16 cellular contexts compared by ENCODE assay signal in genomic region chr2:12270876-12271588, GRCh38.
DNase-seq lines count a peak whose midpoint lies in the region; ATAC-seq, FAIRE-seq and TF ChIP-seq lines count a peak whose summit lies in the region.
"Had no signal": no experiment of that assay in that cellular context is flagged by ENCODE, and none has a peak within 500 bp of the region (broad histone marks: within the 10 kb centered on the region; RNA-seq: fewer than 3 reads in every experiment).

No MANE protein-coding gene starts in this region.

- BruUV-seq in OCI-LY7 (replicated peaks; lab: Mats Ljungman, UMichigan) = no TSS peak

- TF ChIP-seq CTCF in OCI-LY7 (conservative IDR thresholded peaks at IDR 0.05; ENCODE audit: low read length) = no peak
- TF ChIP-seq CTCF in neural progenitor cell (IDR thresholded peaks at IDR 0.05) = no peak
- TF ChIP-seq CTCF in pancreas (IDR thresholded peaks at IDR 0.05) = no peak
- no peak for TF ChIP-seq CTCF in spleen (IDR thresholded peaks at IDR 0.05 in 8 of 11, conservative IDR thresholded peaks at IDR 0.05 in 3 of 11)

- no peaks in the 10 kb centered on the region for H3K36me3 ChIP-seq in OCI-LY7 (ENCODE audit: insufficient read depth, low read length)
- no peaks in the 10 kb centered on the region for H3K36me3 ChIP-seq in neural progenitor cell
- no peaks in the 10 kb centered on the region for H3K36me3 ChIP-seq in pancreas
- H3K36me3 ChIP-seq in spleen = no peaks in the 10 kb centered on the region

- H2AFZ ChIP-seq in OCI-LY7 (ENCODE audit: low read length) = peak overlapping the region; percentile 47; the same call in 1 of the 2 replicates
- H2AFZ ChIP-seq in neural progenitor cell (replicated peaks) = peak overlapping the region; percentile 17
- H2AFZ ChIP-seq: PC-9 had no signal

- H3K4me2 ChIP-seq in OCI-LY7 (ENCODE audit: low read length) (no peak overlapping the region), neural progenitor cell (no peak overlapping the region)
- H3K4me2 ChIP-seq: PC-9 had no signal

- intact Hi-C loops in OCI-LY7 (cut with micrococcal nuclease; ENCODE audit: unreplicated experiment) (no loop called here), pancreas (cut with DNase I) (no loop called here), spleen (cut with DNase I; ENCODE audit: low total_unique reads) (no loop called here)

- CTCF ChIA-PET in activated CD4-positive, alpha-beta T cell treated with anti-CD3 and anti-CD28 coated beads, Interleukin-2, amount 10 ng/mL, durations not matched to agents 7 days and 5 days (lab: Charles Lee) = interaction anchor here (0.5 kb wide), 1 partner anchor 36 kb away, joined by 4 read pairs; no protein-coding TSS in a partner anchor
- CTCF ChIA-PET in OCI-LY7 (lab: Charles Lee; ENCODE audit: unreplicated experiment) = no interaction called here

- no peak overlapping the region for H3K27ac ChIP-seq in OCI-LY7 (ENCODE audit: low read depth, low read length, poor library complexity, severe bottlenecking)
- no peak overlapping the region for H3K27ac ChIP-seq in neural progenitor cell
- H3K27ac ChIP-seq in pancreas = no peak overlapping the region
- peak overlapping the region in 2 of 8 donors; percentile 10 to 26 for H3K27ac ChIP-seq in spleen
- H3K27ac ChIP-seq: PC-9 had no signal

- ATAC-seq in HG02642 (IDR thresholded peaks at IDR 0.05; ENCODE audit: poor library complexity, unreplicated experiment) (peak; percentile 85), pancreas (no peak)
- ATAC-seq: HCT116, right cardiac atrium had no signal

- H3K9ac ChIP-seq in neural progenitor cell = no peak overlapping the region

- no peak for TF ChIP-seq POLR2A in spleen (IDR thresholded peaks at IDR 0.05)

- H3K4me3 ChIP-seq in OCI-LY7 (ENCODE audit: low read depth, low read length, poor library complexity, severe bottlenecking) (no peak overlapping the region), neural progenitor cell (no peak overlapping the region), pancreas (no peak overlapping the region), spleen (peak overlapping the region in 2 of 8 donors; percentile 6 to 26)
- H3K4me3 ChIP-seq: lung, PC-9 had no signal

- no peak for DNase-seq in activated CD4-positive, alpha-beta T cell treated with anti-CD3 and anti-CD28 coated beads, Interleukin-2, amount 10 ng/mL, durations not matched to agents 7 days and 5 days
- no peak for DNase-seq in activated CD4-positive, alpha-beta T cell treated with anti-CD3 and anti-CD28 coated beads for 1 hour
- DNase-seq in OCI-LY7 (ENCODE audit: low spot score) (no peak), neural progenitor cell (ENCODE audit: low spot score) (no peak), ureter (ENCODE audit: low spot score) (no peak), pancreas (no peak), spleen (no peak)
- DNase-seq: ACHN; foreskin fibroblast; PC-9; right cardiac atrium; stimulated activated naive CD4-positive, alpha-beta T cell treated with Interleukin-2 at 50 U/mL for 16 hours had no signal

- no peaks in the 10 kb centered on the region for H3F3A ChIP-seq in neural progenitor cell (ENCODE audit: low read depth)

- FAIRE-seq in pancreas (lab: Jason Lieb, UNC) = no peak
- FAIRE-seq: bronchial epithelial cell had no signal

- H4K20me1 ChIP-seq in OCI-LY7 (ENCODE audit: insufficient read depth, low read length) (no peaks in the 10 kb centered on the region), neural progenitor cell (ENCODE audit: low read depth) (no peaks in the 10 kb centered on the region)

- POLR2A ChIA-PET in activated CD4-positive, alpha-beta T cell treated with anti-CD3 and anti-CD28 coated beads, Interleukin-2, amount 10 ng/mL, durations not matched to agents 7 days and 5 days (lab: Charles Lee) = no interaction called here
- POLR2A ChIA-PET in OCI-LY7 (lab: Charles Lee) = interaction anchor here (1.3 to 1.6 kb wide), 2 partner anchors 11 to 15 kb away, joined by 4 to 8 read pairs; no protein-coding TSS in a partner anchor

- peaks cover 17% of the 10 kb centered on the region for H3K4me1 Mint-ChIP-seq in activated CD4-positive, alpha-beta T cell treated with anti-CD3 and anti-CD28 coated beads, Interleukin-2, amount 10 ng/mL, durations not matched to agents 7 days and 5 days
- H3K4me1 Mint-ChIP-seq in neural progenitor cell = no peaks in the 10 kb centered on the region

- peak overlapping the region; percentile 35 for H3K4me3 Mint-ChIP-seq in activated CD4-positive, alpha-beta T cell treated with anti-CD3 and anti-CD28 coated beads, Interleukin-2, amount 10 ng/mL, durations not matched to agents 7 days and 5 days
- H3K4me3 Mint-ChIP-seq in neural progenitor cell = no peak overlapping the region

- H3K27me3 Mint-ChIP-seq in activated CD4-positive, alpha-beta T cell treated with anti-CD3 and anti-CD28 coated beads, Interleukin-2, amount 10 ng/mL, durations not matched to agents 7 days and 5 days = peaks cover 13% of the 10 kb centered on the region
- peaks cover 2% of the 10 kb centered on the region for H3K27me3 Mint-ChIP-seq in neural progenitor cell (ENCODE audit: insufficient read depth, low read depth)

- H3K9me2 ChIP-seq in OCI-LY7 (ENCODE audit: insufficient read depth, low read length) = no peaks in the 10 kb centered on the region; the same call in 1 of the 2 replicates

- H3K36me3 Mint-ChIP-seq in activated CD4-positive, alpha-beta T cell treated with anti-CD3 and anti-CD28 coated beads, Interleukin-2, amount 10 ng/mL, durations not matched to agents 7 days and 5 days (ENCODE audit: low read depth) = peaks cover 5% of the 10 kb centered on the region
- H3K36me3 Mint-ChIP-seq in neural progenitor cell = no peaks in the 10 kb centered on the region

- H3K9me3 ChIP-seq in OCI-LY7 (ENCODE audit: low read length) = no peaks in the 10 kb centered on the region
- no peaks in the 10 kb centered on the region for H3K9me3 ChIP-seq in neural progenitor cell (ENCODE audit: low read depth)
- H3K9me3 ChIP-seq in pancreas = no peaks in the 10 kb centered on the region
- no peaks in the 10 kb centered on the region for H3K9me3 ChIP-seq in spleen

- H3K9me3 Mint-ChIP-seq in activated CD4-positive, alpha-beta T cell treated with anti-CD3 and anti-CD28 coated beads, Interleukin-2, amount 10 ng/mL, durations not matched to agents 7 days and 5 days = peaks cover 7% of the 10 kb centered on the region
- no peaks in the 10 kb centered on the region for H3K9me3 Mint-ChIP-seq in neural progenitor cell

- H3K27me3 ChIP-seq in neural progenitor cell (no peaks in the 10 kb centered on the region), pancreas (no peaks in the 10 kb centered on the region), spleen (replicated peaks in 1 of 7) (no peaks in the 10 kb centered on the region)

- no peaks in the 10 kb centered on the region for H3K79me2 ChIP-seq in OCI-LY7 (ENCODE audit: insufficient read depth, low read depth, low read length)
- H3K79me2 ChIP-seq in neural progenitor cell (ENCODE audit: low read depth) = no peaks in the 10 kb centered on the region

- WGBS in pancreas, 2 donors = 57 to 64% methylated on average over 4 of the region's 4 CpGs
- 49 to 68% (median 56%) methylated on average over 4 of the region's 4 CpGs for WGBS in spleen, 5 donors

- H3K4me1 ChIP-seq in OCI-LY7 (ENCODE audit: insufficient read depth, low read length, poor library complexity, severe bottlenecking) = no peaks in the 10 kb centered on the region
- H3K4me1 ChIP-seq in neural progenitor cell = no peaks in the 10 kb centered on the region
- no peaks in the 10 kb centered on the region for H3K4me1 ChIP-seq in pancreas
- H3K4me1 ChIP-seq in spleen = peaks cover 0 to 22% (median 10%) of the 10 kb centered on the region in 6 donors

- peak overlapping the region; percentile 50 for H3K27ac Mint-ChIP-seq in activated CD4-positive, alpha-beta T cell treated with anti-CD3 and anti-CD28 coated beads, Interleukin-2, amount 10 ng/mL, durations not matched to agents 7 days and 5 days
- no peak overlapping the region for H3K27ac Mint-ChIP-seq in neural progenitor cell
